Comparison of ENCODE assay signal across 1 cellular context in the genomic region with DNA sequence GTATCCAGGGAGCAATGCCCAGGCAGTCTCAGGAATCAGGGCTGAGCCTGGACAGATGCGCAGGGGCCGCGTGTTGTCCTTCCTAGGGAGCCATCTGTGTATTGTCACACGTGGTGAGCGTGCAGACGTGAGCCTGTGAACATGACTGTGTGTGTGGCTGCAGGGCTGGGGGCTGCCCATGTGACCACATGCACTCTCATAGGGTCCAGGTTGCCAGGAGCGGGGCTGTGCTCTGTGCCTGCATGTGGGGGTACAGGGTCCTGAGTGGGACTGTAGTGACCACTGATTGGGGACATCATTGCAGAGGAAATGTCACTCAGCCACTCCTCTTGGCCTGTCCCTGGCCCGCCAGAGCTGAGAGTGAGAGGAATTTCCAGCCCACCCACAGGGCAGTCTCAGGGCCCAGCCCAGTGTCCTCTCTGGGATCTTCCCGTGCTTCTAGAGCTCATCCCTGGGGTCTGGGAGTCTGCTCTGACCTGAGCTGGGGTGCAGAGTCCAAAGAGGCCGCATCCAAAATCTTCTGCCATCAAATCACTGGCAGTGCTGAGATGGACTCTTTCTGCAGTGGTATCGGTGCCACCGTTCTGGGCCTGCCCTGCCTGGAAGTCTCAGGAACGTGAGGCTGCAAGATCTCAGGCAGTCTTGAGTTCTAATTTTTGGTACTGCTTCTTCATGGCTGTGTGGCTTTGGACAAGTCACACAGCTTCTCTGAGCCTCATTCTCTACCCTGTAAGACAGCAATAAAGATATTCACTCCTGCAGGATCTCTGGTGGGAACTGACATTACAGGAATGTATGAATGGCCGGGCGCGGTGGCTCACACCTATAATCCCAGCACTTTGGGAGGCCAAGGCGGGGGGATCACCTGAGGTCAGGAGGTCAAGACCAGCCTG.
TF ChIP-seq lines count a peak whose summit lies in the region.

No MANE protein-coding gene starts in this region.

TF ChIP-seq in WTC11, 78 proteins besides CTCF, POLR2A, EP300 and RAD21 (continued from another document):
- TF ChIP-seq, protein P1, sequence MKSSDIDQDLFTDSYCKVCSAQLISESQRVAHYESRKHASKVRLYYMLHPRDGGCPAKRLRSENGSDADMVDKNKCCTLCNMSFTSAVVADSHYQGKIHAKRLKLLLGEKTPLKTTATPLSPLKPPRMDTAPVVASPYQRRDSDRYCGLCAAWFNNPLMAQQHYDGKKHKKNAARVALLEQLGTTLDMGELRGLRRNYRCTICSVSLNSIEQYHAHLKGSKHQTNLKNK (CRISPR knock-in tag; IDR thresholded peaks at IDR 0.05): no peak
- no peak for TF ChIP-seq MYBL2 (CRISPR knock-in tag; IDR thresholded peaks at IDR 0.05)
- TF ChIP-seq, protein P2, sequence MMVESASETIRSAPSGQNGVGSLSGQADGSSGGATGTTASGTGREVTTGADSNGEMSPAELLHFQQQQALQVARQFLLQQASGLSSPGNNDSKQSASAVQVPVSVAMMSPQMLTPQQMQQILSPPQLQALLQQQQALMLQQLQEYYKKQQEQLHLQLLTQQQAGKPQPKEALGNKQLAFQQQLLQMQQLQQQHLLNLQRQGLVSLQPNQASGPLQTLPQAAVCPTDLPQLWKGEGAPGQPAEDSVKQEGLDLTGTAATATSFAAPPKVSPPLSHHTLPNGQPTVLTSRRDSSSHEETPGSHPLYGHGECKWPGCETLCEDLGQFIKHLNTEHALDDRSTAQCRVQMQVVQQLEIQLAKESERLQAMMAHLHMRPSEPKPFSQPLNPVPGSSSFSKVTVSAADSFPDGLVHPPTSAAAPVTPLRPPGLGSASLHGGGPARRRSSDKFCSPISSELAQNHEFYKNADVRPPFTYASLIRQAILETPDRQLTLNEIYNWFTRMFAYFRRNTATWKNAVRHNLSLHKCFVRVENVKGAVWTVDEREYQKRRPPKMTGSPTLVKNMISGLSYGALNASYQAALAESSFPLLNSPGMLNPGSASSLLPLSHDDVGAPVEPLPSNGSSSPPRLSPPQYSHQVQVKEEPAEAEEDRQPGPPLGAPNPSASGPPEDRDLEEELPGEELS (CRISPR knock-in tag; IDR thresholded peaks at IDR 0.05): no peak
- no peak for TF ChIP-seq ZNF416 (CRISPR knock-in tag; IDR thresholded peaks at IDR 0.05)
- TF ChIP-seq, protein P3, sequence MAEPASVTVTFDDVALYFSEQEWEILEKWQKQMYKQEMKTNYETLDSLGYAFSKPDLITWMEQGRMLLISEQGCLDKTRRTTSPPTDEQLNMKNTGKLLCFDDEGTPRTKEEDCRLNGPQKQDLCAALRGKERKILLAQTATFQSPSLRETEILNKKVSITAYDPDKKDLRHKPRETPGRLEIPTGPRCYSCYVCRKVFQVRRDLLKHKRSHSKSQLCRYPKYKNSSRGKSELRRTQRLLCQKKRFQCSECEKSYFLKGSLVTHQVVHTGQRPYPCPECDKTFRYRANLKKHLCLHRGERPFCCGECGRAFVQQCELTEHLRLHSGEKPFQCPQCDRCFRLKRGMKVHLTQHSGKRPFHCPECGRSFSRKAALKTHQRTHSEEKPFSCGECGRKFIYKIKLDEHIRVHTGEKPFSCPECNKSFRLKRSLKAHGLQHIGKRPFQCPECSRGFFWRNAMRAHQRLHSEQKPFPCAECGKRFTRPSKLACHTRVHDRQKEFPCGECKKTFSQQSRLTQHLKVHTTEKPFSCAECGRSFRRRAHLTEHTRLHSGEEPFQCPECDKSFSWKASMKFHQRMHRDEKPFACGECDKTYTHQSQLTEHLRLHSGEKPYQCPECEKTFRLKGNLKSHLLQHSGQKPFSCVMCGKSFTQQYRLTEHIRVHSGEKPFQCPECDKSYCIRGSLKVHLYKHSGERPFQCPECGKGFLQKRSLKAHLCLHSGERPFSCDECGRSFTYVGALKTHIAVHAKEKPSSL (CRISPR knock-in tag; conservative IDR thresholded peaks at IDR 0.05): no peak
- TF ChIP-seq MXD4 (CRISPR knock-in tag; IDR thresholded peaks at IDR 0.05; ENCODE audit: borderline replicate concordance): no peak
